9 cellular contexts compared by ENCODE assay signal in genomic region chr1:23779826-23780371, GRCh38. TPM values are rescaled to one million over a fixed set of nuclear protein-coding genes. Genes with fewer than 3 reads are reported as not detected.
DNase-seq lines count a peak whose midpoint lies in the region; ATAC-seq and TF ChIP-seq lines count a peak whose summit lies in the region.
"Had no signal": no experiment of that assay in that cellular context is flagged by ENCODE, and none has a peak within 500 bp of the region (broad histone marks: within the 10 kb centered on the region; RNA-seq: fewer than 3 reads in every experiment).

No MANE protein-coding gene starts in this region.

- H3K36me3 ChIP-seq in CD8-positive, alpha-beta T cell (ENCODE audit: insufficient read depth, low read length) = peaks cover 5% of the 10 kb centered on the region
- H3K36me3 ChIP-seq in mesendoderm (ENCODE audit: control insufficient read depth, insufficient read depth, low read length) = peaks cover under 1% of the 10 kb centered on the region

- H3K4me1 ChIP-seq in CD8-positive, alpha-beta T cell (ENCODE audit: insufficient read depth, low read length) = peaks cover 25% of the 10 kb centered on the region
- peaks cover 4% of the 10 kb centered on the region for H3K4me1 ChIP-seq in mesendoderm (ENCODE audit: control insufficient read depth, low read depth, low read length)

- no peak overlapping the region for H3K4ac ChIP-seq in mesendoderm (ENCODE audit: low read depth, low read length)

- H3K18ac ChIP-seq in mesendoderm (ENCODE audit: low read length) = no peak overlapping the region

- no peak overlapping the region for H2BK120ac ChIP-seq in mesendoderm (ENCODE audit: low read depth, low read length)

- no peak overlapping the region for H2AK5ac ChIP-seq in mesendoderm (ENCODE audit: low read length)

- no peak overlapping the region for H3K4me2 ChIP-seq in mesendoderm (ENCODE audit: low read length)

- H3K56ac ChIP-seq in mesendoderm (ENCODE audit: low read length) = no peak overlapping the region

- H3K4me1 Mint-ChIP-seq in CD8-positive, alpha-beta T cell (ENCODE audit: low read depth) = peaks cover 52% of the 10 kb centered on the region
- H3K4me1 Mint-ChIP-seq in IgD-negative memory B cell = peaks cover 19 to 25% (median 23%) of the 10 kb centered on the region in 3 donors
- H3K4me1 Mint-ChIP-seq in naive B cell = peaks cover 13 to 51% (median 19%) of the 10 kb centered on the region in 3 donors

- H3K79me1 ChIP-seq in mesendoderm (ENCODE audit: low read length) = peaks cover 14% of the 10 kb centered on the region

- H3K4me3 ChIP-seq in CD8-positive, alpha-beta T cell (ENCODE audit: low read depth, low read length) = peak overlapping the region; percentile 99
- H3K4me3 ChIP-seq in astrocyte of the cerebellum (ENCODE audit: low read depth, low read length) = peak overlapping the region; percentile 67
- no peak overlapping the region for H3K4me3 ChIP-seq in mesendoderm (ENCODE audit: low read length)

- H4K5ac ChIP-seq in mesendoderm (ENCODE audit: low read length) = no peak overlapping the region

- H4K8ac ChIP-seq in mesendoderm (ENCODE audit: low read depth, low read length) = no peak overlapping the region

- H2BK15ac ChIP-seq in mesendoderm (replicated peaks; ENCODE audit: low read depth) = no peak overlapping the region

- H3K27me3 ChIP-seq in CD8-positive, alpha-beta T cell (ENCODE audit: insufficient read depth, low read length) = no peaks in the 10 kb centered on the region
- H3K27me3 ChIP-seq in mesendoderm (ENCODE audit: insufficient read depth, low read length, poor library complexity) = no peaks in the 10 kb centered on the region

- peak overlapping the region; percentile 94 for H3K4me3 Mint-ChIP-seq in CD8-positive, alpha-beta T cell
- H3K4me3 Mint-ChIP-seq in IgD-negative memory B cell = peak overlapping the region in 3 of 4 donors; percentile 92 to 96 (median 92)
- H3K4me3 Mint-ChIP-seq in naive B cell = peak overlapping the region in 7 of 8 donors; percentile 69 to 97 (median 91)

- H3K9ac ChIP-seq in mesendoderm (ENCODE audit: low read length) = no peak overlapping the region

- in situ Hi-C loops in astrocyte of the cerebellum (cut with HindIII; ENCODE audit: low sequenced_read_pairs) = no loop called here

- H3K9me3 Mint-ChIP-seq in CD8-positive, alpha-beta T cell = no peaks in the 10 kb centered on the region
- no peaks in the 10 kb centered on the region for H3K9me3 Mint-ChIP-seq in IgD-negative memory B cell
- no peaks in the 10 kb centered on the region for H3K9me3 Mint-ChIP-seq in naive B cell

- POLR2A ChIA-PET in CD8-positive, alpha-beta T cell (lab: Charles Lee) = interaction anchor here (1.1 to 5.1 kb wide), 4 partner anchors 11 to 37 kb away, joined by 3 to 31 read pairs (median 18); partner anchors contain the start of genes ELOA, GALE and LYPLA2

- peaks cover 33% of the 10 kb centered on the region for H3K36me3 Mint-ChIP-seq in CD8-positive, alpha-beta T cell
- H3K36me3 Mint-ChIP-seq in IgD-negative memory B cell (peaks cover 5% of the 10 kb centered on the region), naive B cell (peaks cover 0 to 4% of the 10 kb centered on the region in 2 donors)

- no peak for TF ChIP-seq CTCF in CD8-positive, alpha-beta T cell (IDR thresholded peaks at IDR 0.05)
- TF ChIP-seq CTCF in astrocyte of the cerebellum (IDR thresholded peaks at IDR 0.05; ENCODE audit: low read depth, low read length, missing control alignments) = no peak

- H3K27ac ChIP-seq in CD8-positive, alpha-beta T cell (ENCODE audit: low read depth, low read length) = no peak overlapping the region
- H3K27ac ChIP-seq in mesendoderm (ENCODE audit: low read depth, low read length) = no peak overlapping the region

- no peak for ATAC-seq in CD8-positive, alpha-beta T cell
- ATAC-seq in naive B cell (ENCODE audit: low read depth in 2 of 2) (no peak), left ventricle myocardium superior (no peak), HG03175 (IDR thresholded peaks at IDR 0.05; ENCODE audit: unreplicated experiment) (no peak)

- peaks cover 15% of the 10 kb centered on the region for H3K79me2 ChIP-seq in mesendoderm (ENCODE audit: control insufficient read depth, insufficient read depth, low read length)

- no CpG with 5 or more reads among the region's 3 CpGs for WGBS in mesendoderm (ENCODE audit: extremely low coverage, insufficient coverage, low lambda C conversion rate)

- no peak overlapping the region for H3K23ac ChIP-seq in mesendoderm (ENCODE audit: low read length)

- no peaks in the 10 kb centered on the region for H3K27me3 Mint-ChIP-seq in CD8-positive, alpha-beta T cell (ENCODE audit: low read depth)
- no peaks in the 10 kb centered on the region for H3K27me3 Mint-ChIP-seq in IgD-negative memory B cell
- no peaks in the 10 kb centered on the region for H3K27me3 Mint-ChIP-seq in naive B cell

- no peak for DNase-seq in CD8-positive, alpha-beta T cell
- DNase-seq in astrocyte of the cerebellum (ENCODE audit: low read depth) (no peak), naive B cell (no peak), hypothalamus (lab: John Stamatoyannopoulos, UW) (no peak), left ventricle myocardium superior (no peak), mesendoderm (no peak)
- DNase-seq: stimulated activated CD4-positive, alpha-beta T cell treated with anti-CD3 and anti-CD28 coated beads, Interleukin-15, amount 100 ng/mL, for 24 hours had no signal

- H3K9me3 ChIP-seq in CD8-positive, alpha-beta T cell (ENCODE audit: low read length) = no peaks in the 10 kb centered on the region

- H3K27ac Mint-ChIP-seq in CD8-positive, alpha-beta T cell = peak overlapping the region; percentile 62
- peak overlapping the region in 1 of 3 donors; percentile 86 for H3K27ac Mint-ChIP-seq in IgD-negative memory B cell
- peak overlapping the region in 4 of 6 donors; percentile 22 to 94 (median 76) for H3K27ac Mint-ChIP-seq in naive B cell

- intact Hi-C loops in CD8-positive, alpha-beta T cell (cut with DNase I, micrococcal nuclease) = loop anchor here (5.0 to 10.0 kb wide), 2 partner anchors 45 to 177 kb away; partner anchors contain the start of genes HMGCL (in 1 of the 2) and PNRC2 (in 1 of the 2)
- intact Hi-C loops in left ventricle myocardium superior (cut with micrococcal nuclease) = no loop called here

- no peak overlapping the region for H2BK5ac ChIP-seq in mesendoderm (ENCODE audit: low read length)

- CTCF ChIA-PET in CD8-positive, alpha-beta T cell (lab: Charles Lee) = interaction anchor here (0.6 to 1.7 kb wide), 6 partner anchors 8 to 136 kb away, joined by 3 to 6 read pairs (median 3); partner anchors contain the start of gene LYPLA2

RNA-seq across cellular contexts. Expression of gene PITHD1, which starts 1.7 kb away (rescaled TPM):
- total RNA-seq in CD8-positive, alpha-beta T cell = 100 to 1,000 TPM; 112 to 117 TPM
- polyA plus RNA-seq in IgD-negative memory B cell (73.6 TPM), naive B cell (ENCODE audit: low read depth in 6 of 6) (100 to 1,000 TPM in 2 of 6 donors, 10 to 100 TPM in 4; 64.4 to 110 (median 89.0) TPM)
- total RNA-seq in left ventricle myocardium superior = 44.7 TPM
- 34.0 TPM for polyA plus RNA-seq in mesendoderm (2013, experiment 1 of 2)
- polyA plus RNA-seq in mesendoderm (2013, experiment 2 of 2) = 34.8 TPM

RNA-seq across cellular contexts. Expression of gene LYPLA2, which starts 11.0 kb away (rescaled TPM):
- total RNA-seq in CD8-positive, alpha-beta T cell = 10 to 100 TPM; 39.3 to 40.4 TPM
- polyA plus RNA-seq in IgD-negative memory B cell (96.5 TPM), naive B cell (ENCODE audit: low read depth in 6 of 6) (10 to 100 TPM; 45.3 to 77.4 (median 67.3) TPM)
- total RNA-seq in left ventricle myocardium superior = 28.9 TPM
- 107 TPM for polyA plus RNA-seq in mesendoderm (2013, experiment 1 of 2)
- polyA plus RNA-seq in mesendoderm (2013, experiment 2 of 2) = 108 TPM

RNA-seq across cellular contexts. Expression of gene GALE, which starts 20.7 kb away (rescaled TPM):
- total RNA-seq in CD8-positive, alpha-beta T cell = 1 to 10 TPM; 4.6 to 4.7 TPM
- polyA plus RNA-seq in IgD-negative memory B cell = 8.0 TPM
- 1 to 10 TPM in 5 of 6 donors, not detected in 1; 3.8 to 7.9 (median 4.3) TPM for polyA plus RNA-seq in naive B cell (ENCODE audit: low read depth in 6 of 6)
- 5.1 TPM for total RNA-seq in left ventricle myocardium superior
- 19.1 TPM for polyA plus RNA-seq in mesendoderm (2013, experiment 1 of 2)
- polyA plus RNA-seq in mesendoderm (2013, experiment 2 of 2) = 20.7 TPM

RNA-seq across cellular contexts. Expression of gene ELOA, which starts 36.6 kb away (rescaled TPM):
- 10 to 100 TPM; 41.5 to 43.3 TPM for total RNA-seq in CD8-positive, alpha-beta T cell
- polyA plus RNA-seq in IgD-negative memory B cell (100 TPM), naive B cell (ENCODE audit: low read depth in 6 of 6) (10 to 100 TPM; 15.5 to 74.6 (median 46.1) TPM)
- total RNA-seq in left ventricle myocardium superior = 35.8 TPM
- polyA plus RNA-seq in mesendoderm (2013, experiment 1 of 2) = 50.4 TPM
- polyA plus RNA-seq in mesendoderm (2013, experiment 2 of 2) = 51.3 TPM

RNA-seq across cellular contexts. Expression of gene HMGCL, which starts 45.3 kb away (rescaled TPM):
- total RNA-seq in CD8-positive, alpha-beta T cell = 10 to 100 TPM in 1 of 2 experiments, 1 to 10 TPM in 1; 9.2 to 10.2 TPM
- polyA plus RNA-seq in IgD-negative memory B cell = 28.3 TPM
- polyA plus RNA-seq in naive B cell (ENCODE audit: low read depth in 6 of 6) = 10 to 100 TPM; 16.0 to 42.2 (median 27.7) TPM
- 33.5 TPM for total RNA-seq in left ventricle myocardium superior
- 3.7 TPM for polyA plus RNA-seq in mesendoderm (2013, experiment 1 of 2)
- polyA plus RNA-seq in mesendoderm (2013, experiment 2 of 2) = 3.7 TPM
